Comparison of ENCODE assay signal across 8 cellular contexts in the genomic region with DNA sequence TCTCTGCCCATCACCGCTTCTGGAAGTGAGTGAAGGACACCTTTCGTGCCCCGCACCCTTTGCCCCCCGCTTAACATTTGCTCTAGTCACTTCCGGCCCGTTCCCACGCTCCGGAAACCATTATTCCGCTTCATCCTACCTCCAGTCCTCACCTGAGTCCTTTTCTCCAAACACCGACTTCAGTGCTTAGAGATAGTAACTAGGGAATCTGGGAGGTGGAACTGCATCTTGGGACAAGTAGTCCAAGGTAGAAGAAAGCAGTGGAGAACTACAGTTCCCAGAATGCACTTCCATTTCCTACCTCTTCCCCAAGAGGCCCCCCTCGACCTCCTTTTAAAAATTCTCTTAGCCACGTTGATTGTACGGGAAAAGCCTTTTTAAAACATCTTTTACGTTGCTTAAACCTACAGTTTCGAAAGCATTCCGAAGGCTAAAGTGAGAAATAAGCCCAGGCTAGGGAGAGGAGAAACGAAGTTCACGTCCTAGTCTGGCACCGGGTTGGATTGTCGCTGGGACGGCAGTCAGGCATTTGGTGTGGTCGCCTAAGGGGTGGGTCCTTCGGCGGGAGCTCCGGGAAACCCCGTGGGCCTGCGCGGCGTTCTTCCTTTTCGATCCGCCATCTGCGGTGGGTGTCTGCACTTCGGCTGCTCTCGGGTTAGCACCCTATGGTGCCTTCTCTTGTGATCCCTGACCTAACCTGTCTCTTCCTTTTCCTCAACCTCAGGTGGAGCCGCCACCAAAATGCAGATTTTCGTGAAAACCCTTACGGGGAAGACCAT. TPM values are rescaled to one million over a fixed set of nuclear protein-coding genes. Genes with fewer than 3 reads are reported as not detected.
DNase-seq lines count a peak whose midpoint lies in the region; ATAC-seq and TF ChIP-seq lines count a peak whose summit lies in the region.

A gene (minus strand): TSS at position 210 of the 779 bp plus-strand sequence. CDS start 9,882 bp downstream, outside the sequence.
A gene (plus strand): TSS at position 605 of the 779 bp plus-strand sequence. CDS start 137 bp downstream, at position 742.

- CTCF ChIA-PET in PC-3 (lab: Charles Lee), result no interaction called here

- peak within 1 kb of the TSS; percentile 99 for H3K9ac ChIP-seq in PC-3 (ENCODE audit: low read length)
- peak within 1 kb of the TSS; percentile 98 for H3K9ac ChIP-seq in muscle layer of colon (ENCODE audit: low read length)

- H3F3A ChIP-seq in PC-3 (ENCODE audit: low read length, unreplicated experiment), result peaks cover 7% of the 10 kb centered on the region

- H3K79me2 ChIP-seq in PC-3 (ENCODE audit: low read length), result peaks cover 71% of the 10 kb centered on the region

- POLR2A ChIA-PET in PC-3 (lab: Charles Lee; ENCODE audit: unreplicated experiment), result interaction anchor here (0.6 kb wide), 3 partner anchors 36 to 345 kb away, joined by 3 to 4 read pairs (median 3); a partner anchor contains a TSS

- no TSS peak for BruUV-seq in PC-3 (replicated peaks; lab: Mats Ljungman, UMichigan)

- H3K27ac ChIP-seq in PC-3 (ENCODE audit: low read length) (peak within 1 kb of the TSS; percentile 85), muscle layer of colon (ENCODE audit: low read depth, low read length) (peak within 1 kb of the TSS; percentile 98)

- no peak for TF ChIP-seq CTCF in PC-3 (conservative IDR thresholded peaks at IDR 0.05; ENCODE audit: low read depth, low read length)

- peaks cover 35% of the 10 kb centered on the region for H4K20me1 ChIP-seq in PC-3 (ENCODE audit: low read length)

- peaks cover 25% of the 10 kb centered on the region for H3K4me1 ChIP-seq in PC-3 (ENCODE audit: insufficient read depth, low read length)
- peaks cover 9% of the 10 kb centered on the region for H3K4me1 ChIP-seq in muscle layer of colon (ENCODE audit: insufficient read depth, low read length)

- H3K36me3 ChIP-seq in PC-3 (ENCODE audit: low read depth, low read length) (peaks cover 43% of the 10 kb centered on the region), muscle layer of colon (ENCODE audit: insufficient read depth, low read length) (peaks cover 35% of the 10 kb centered on the region)

- peak within 1 kb of the TSS; percentile 94 for H2AFZ ChIP-seq in PC-3 (ENCODE audit: low read length)

- H3K4me2 ChIP-seq in PC-3 (ENCODE audit: low read length), result peak within 1 kb of the TSS; percentile 100

- no peaks in the 10 kb centered on the region for H3K9me2 ChIP-seq in PC-3 (replicated peaks; ENCODE audit: low read length)

- DNase-seq in DMS114 treated with DMSO at 0.1 percent for 48 hours (lab: John Stamatoyannopoulos, UW; ENCODE audit: unreplicated experiment), result peak; percentile 97
- DNase-seq in PC-3, result peak; percentile 96
- DNase-seq in activated T-cell treated with anti-CD3 and anti-CD28 coated beads, Interleukin-2, amount 50 U/mL, for 1 hour, result peak; percentile 96
- peak; percentile 89 for DNase-seq in stimulated activated CD8-positive, alpha-beta memory T cell treated with anti-CD3 and anti-CD28 coated beads, Interleukin-7, amount 100 ng/mL, for 24 hours (ENCODE audit: low read depth)

- intact Hi-C loops in PC-3 (cut with micrococcal nuclease), result loop anchor here (10.0 kb wide), 1 partner anchor 283 kb away; a partner anchor contains a TSS

- peak; percentile 91 for ATAC-seq in GM21576 (IDR thresholded peaks at IDR 0.05; ENCODE audit: unreplicated experiment)
- ATAC-seq in PC-3, result peak; percentile 93
- ATAC-seq in esophagus mucosa, result peak; percentile 95

- TF ChIP-seq RAD21 in Ishikawa (IDR thresholded peaks at IDR 0.05; ENCODE audit: low read depth), result no peak

- H3K4me3 ChIP-seq in PC-3 (ENCODE audit: low read length), result peak within 1 kb of the TSS; percentile 98
- H3K4me3 ChIP-seq in muscle layer of colon (ENCODE audit: low read depth in 1 of 2, low read length in 2 of 2), result peak within 1 kb of the TSS; percentile 97 to 99

- no peak; the same call in 1 of the 2 replicates for TF ChIP-seq EP300 in Ishikawa (IDR thresholded peaks at IDR 0.05; ENCODE audit: borderline replicate concordance)

- H3K9me3 ChIP-seq in PC-3 (ENCODE audit: low read length), result no peaks in the 10 kb centered on the region
- H3K9me3 ChIP-seq in muscle layer of colon (ENCODE audit: low read length), result no peaks in the 10 kb centered on the region

- no peaks in the 10 kb centered on the region for H3K27me3 ChIP-seq in PC-3 (ENCODE audit: low read length)
- H3K27me3 ChIP-seq in muscle layer of colon (ENCODE audit: control insufficient read depth in 1 of 2, insufficient read depth in 2 of 2, low read length in 2 of 2), result no peaks in the 10 kb centered on the region

TF ChIP-seq in Ishikawa, 13 proteins besides CTCF, POLR2A, EP300 and RAD21:
- TF ChIP-seq TAF1 (IDR thresholded peaks at IDR 0.05; ENCODE audit: low read depth), result peak; percentile 81
- no peak for TF ChIP-seq CEBPB (IDR thresholded peaks at IDR 0.05)
- 0 out of 2 replicates have a peak, but pooled peaks have one; percentile 23 for TF ChIP-seq ZBTB7A (IDR thresholded peaks at IDR 0.05; ENCODE audit: low read depth)
- TF ChIP-seq, protein P1, sequence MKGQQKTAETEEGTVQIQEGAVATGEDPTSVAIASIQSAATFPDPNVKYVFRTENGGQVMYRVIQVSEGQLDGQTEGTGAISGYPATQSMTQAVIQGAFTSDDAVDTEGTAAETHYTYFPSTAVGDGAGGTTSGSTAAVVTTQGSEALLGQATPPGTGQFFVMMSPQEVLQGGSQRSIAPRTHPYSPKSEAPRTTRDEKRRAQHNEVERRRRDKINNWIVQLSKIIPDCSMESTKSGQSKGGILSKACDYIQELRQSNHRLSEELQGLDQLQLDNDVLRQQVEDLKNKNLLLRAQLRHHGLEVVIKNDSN (IDR thresholded peaks at IDR 0.05), result peak; percentile 16
- TF ChIP-seq, protein P2, sequence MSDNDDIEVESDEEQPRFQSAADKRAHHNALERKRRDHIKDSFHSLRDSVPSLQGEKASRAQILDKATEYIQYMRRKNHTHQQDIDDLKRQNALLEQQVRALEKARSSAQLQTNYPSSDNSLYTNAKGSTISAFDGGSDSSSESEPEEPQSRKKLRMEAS (IDR thresholded peaks at IDR 0.05), result peak; percentile 55
- peak; percentile 14; the same call in 1 of the 2 replicates for TF ChIP-seq TEAD4 (IDR thresholded peaks at IDR 0.05)
- no peak for TF ChIP-seq NFIC (IDR thresholded peaks at IDR 0.05)
- 0 out of 2 replicates have a peak, but pooled peaks have one; percentile 36 for TF ChIP-seq EGR1 (IDR thresholded peaks at IDR 0.05)
- TF ChIP-seq TCF12 (IDR thresholded peaks at IDR 0.05; ENCODE audit: low read depth), result 0 out of 2 replicates have a peak, but pooled peaks have one; percentile 13
- TF ChIP-seq CREB1 (IDR thresholded peaks at IDR 0.05; ENCODE audit: low read depth), result no peak
- TF ChIP-seq FOXM1 (IDR thresholded peaks at IDR 0.05; ENCODE audit: borderline replicate concordance, low read depth), result no peak
- TF ChIP-seq YY1 (IDR thresholded peaks at IDR 0.05; ENCODE audit: low read depth), result peak; percentile 83
- TF ChIP-seq, protein P3, sequence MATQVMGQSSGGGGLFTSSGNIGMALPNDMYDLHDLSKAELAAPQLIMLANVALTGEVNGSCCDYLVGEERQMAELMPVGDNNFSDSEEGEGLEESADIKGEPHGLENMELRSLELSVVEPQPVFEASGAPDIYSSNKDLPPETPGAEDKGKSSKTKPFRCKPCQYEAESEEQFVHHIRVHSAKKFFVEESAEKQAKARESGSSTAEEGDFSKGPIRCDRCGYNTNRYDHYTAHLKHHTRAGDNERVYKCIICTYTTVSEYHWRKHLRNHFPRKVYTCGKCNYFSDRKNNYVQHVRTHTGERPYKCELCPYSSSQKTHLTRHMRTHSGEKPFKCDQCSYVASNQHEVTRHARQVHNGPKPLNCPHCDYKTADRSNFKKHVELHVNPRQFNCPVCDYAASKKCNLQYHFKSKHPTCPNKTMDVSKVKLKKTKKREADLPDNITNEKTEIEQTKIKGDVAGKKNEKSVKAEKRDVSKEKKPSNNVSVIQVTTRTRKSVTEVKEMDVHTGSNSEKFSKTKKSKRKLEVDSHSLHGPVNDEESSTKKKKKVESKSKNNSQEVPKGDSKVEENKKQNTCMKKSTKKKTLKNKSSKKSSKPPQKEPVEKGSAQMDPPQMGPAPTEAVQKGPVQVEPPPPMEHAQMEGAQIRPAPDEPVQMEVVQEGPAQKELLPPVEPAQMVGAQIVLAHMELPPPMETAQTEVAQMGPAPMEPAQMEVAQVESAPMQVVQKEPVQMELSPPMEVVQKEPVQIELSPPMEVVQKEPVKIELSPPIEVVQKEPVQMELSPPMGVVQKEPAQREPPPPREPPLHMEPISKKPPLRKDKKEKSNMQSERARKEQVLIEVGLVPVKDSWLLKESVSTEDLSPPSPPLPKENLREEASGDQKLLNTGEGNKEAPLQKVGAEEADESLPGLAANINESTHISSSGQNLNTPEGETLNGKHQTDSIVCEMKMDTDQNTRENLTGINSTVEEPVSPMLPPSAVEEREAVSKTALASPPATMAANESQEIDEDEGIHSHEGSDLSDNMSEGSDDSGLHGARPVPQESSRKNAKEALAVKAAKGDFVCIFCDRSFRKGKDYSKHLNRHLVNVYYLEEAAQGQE (IDR thresholded peaks at IDR 0.05; ENCODE audit: low read depth), result 0 out of 2 replicates have a peak, but pooled peaks have one; percentile 14

RNA-seq across cellular contexts. Expression of the first gene that starts in this region (rescaled TPM):
- 1.8 and 3.9 TPM in 2 replicates for total RNA-seq in PC-3 (2014; rRNA removed)
- total RNA-seq in esophagus mucosa, result 5.3 TPM

RNA-seq across cellular contexts. Expression of the second gene that starts in this region (rescaled TPM):
- total RNA-seq in PC-3 (2014; rRNA removed) (1,096 and 1,330 TPM in 2 replicates), esophagus mucosa (846 TPM)

Comparison
In these comparisons a context has a peak if more than half of its experiments do, and no peak if none do; other contexts are left out.
1. Peak in every context shown above with its lines: DNase-seq, ATAC-seq, H3K4me3 ChIP-seq and H3K27ac ChIP-seq.